1 cellular context compared by ENCODE assay signal in genomic region chr18:79439201-79440023, GRCh38.
A peak's percentile ranks its signal among the peaks of the same experiment; 100 is the strongest.
TF ChIP-seq lines count a peak whose summit lies in the region.

No MANE protein-coding gene starts in this region.

TF ChIP-seq in HEK293, 187 proteins besides CTCF, POLR2A, EP300 and RAD21 (continued from another document and continues in another):
- TF ChIP-seq PBX3 (CRISPR knock-in tag; IDR thresholded peaks at IDR 0.05), result no peak
- no peak for TF ChIP-seq KLF1 (tag by site-specific recombination; IDR thresholded peaks at IDR 0.05)
- TF ChIP-seq ZNF555 (tag by site-specific recombination; conservative IDR thresholded peaks at IDR 0.05), result no peak
- TF ChIP-seq HIC1 (tag by site-specific recombination; IDR thresholded peaks at IDR 0.05), result peak; percentile 48; the same call in 1 of the 2 replicates
- TF ChIP-seq ZNF266 (tag by site-specific recombination; IDR thresholded peaks at IDR 0.05; ENCODE audit: low read depth), result no peak
- no peak for TF ChIP-seq ZNF155 (tag by site-specific recombination; IDR thresholded peaks at IDR 0.05)
- no peak for TF ChIP-seq ZNF146 (tag by site-specific recombination; IDR thresholded peaks at IDR 0.05)
- no peak for TF ChIP-seq ZNF791 (tag by site-specific recombination; IDR thresholded peaks at IDR 0.05)
- no peak for TF ChIP-seq PRDM10 (tag by site-specific recombination; IDR thresholded peaks at IDR 0.05)
- peak; percentile 82 for TF ChIP-seq ZBTB44 (tag by site-specific recombination; IDR thresholded peaks at IDR 0.05)
- 0 out of 2 replicates have a peak, but pooled peaks have one; percentile 55 for TF ChIP-seq ZSCAN30 (tag by site-specific recombination; IDR thresholded peaks at IDR 0.05)
- no peak for TF ChIP-seq ZNF366 (tag by site-specific recombination; conservative IDR thresholded peaks at IDR 0.05)
- TF ChIP-seq ZNF585B (tag by site-specific recombination; IDR thresholded peaks at IDR 0.05), result no peak
- no peak for TF ChIP-seq SP2 (tag by site-specific recombination; IDR thresholded peaks at IDR 0.05)
- no peak for TF ChIP-seq ZBTB10 (tag by site-specific recombination; IDR thresholded peaks at IDR 0.05)
- TF ChIP-seq ZNF639 (tag by site-specific recombination; IDR thresholded peaks at IDR 0.05), result no peak
- no peak for TF ChIP-seq SP7 (tag by site-specific recombination; IDR thresholded peaks at IDR 0.05)
- no peak for TF ChIP-seq ZNF610 (tag by site-specific recombination; IDR thresholded peaks at IDR 0.05; ENCODE audit: borderline replicate concordance)
- TF ChIP-seq HOXD13 (CRISPR knock-in tag; IDR thresholded peaks at IDR 0.05; ENCODE audit: borderline replicate concordance), result no peak
- TF ChIP-seq ZSCAN18 (tag by site-specific recombination; IDR thresholded peaks at IDR 0.05), result no peak
- no peak for TF ChIP-seq ZNF157 (tag by site-specific recombination; IDR thresholded peaks at IDR 0.05)
- no peak for TF ChIP-seq YY2 (tag by site-specific recombination; IDR thresholded peaks at IDR 0.05)
- TF ChIP-seq ZNF114 (tag by site-specific recombination; IDR thresholded peaks at IDR 0.05), result no peak
- TF ChIP-seq ZNF2 (tag by site-specific recombination; IDR thresholded peaks at IDR 0.05), result no peak
- no peak for TF ChIP-seq ZNF19 (tag by site-specific recombination; IDR thresholded peaks at IDR 0.05; ENCODE audit: low read depth)
- TF ChIP-seq SCRT2 (tag by site-specific recombination; IDR thresholded peaks at IDR 0.05), result no peak
- no peak for TF ChIP-seq ZFP41 (tag by site-specific recombination; IDR thresholded peaks at IDR 0.05; ENCODE audit: borderline replicate concordance)
- no peak for TF ChIP-seq ZNF777 (tag by site-specific recombination; IDR thresholded peaks at IDR 0.05; ENCODE audit: borderline replicate concordance)
- no peak for TF ChIP-seq ZNF280D (tag by site-specific recombination; IDR thresholded peaks at IDR 0.05)
- TF ChIP-seq ZNF660 (tag by site-specific recombination; IDR thresholded peaks at IDR 0.05), result no peak
- TF ChIP-seq ZNF311 (tag by site-specific recombination; IDR thresholded peaks at IDR 0.05; ENCODE audit: borderline replicate concordance), result no peak
- TF ChIP-seq ZBTB17 (tag by site-specific recombination; IDR thresholded peaks at IDR 0.05), result no peak
- no peak for TF ChIP-seq ZNF202 (tag by site-specific recombination; IDR thresholded peaks at IDR 0.05; ENCODE audit: borderline replicate concordance)
- no peak for TF ChIP-seq MYNN (tag by site-specific recombination; IDR thresholded peaks at IDR 0.05; ENCODE audit: borderline replicate concordance)
- TF ChIP-seq ZNF473 (tag by site-specific recombination; IDR thresholded peaks at IDR 0.05), result no peak
- no peak for TF ChIP-seq ZNF423 (tag by site-specific recombination; IDR thresholded peaks at IDR 0.05)
- TF ChIP-seq ZSCAN16 (tag by site-specific recombination; IDR thresholded peaks at IDR 0.05), result no peak
- TF ChIP-seq ZNF426 (tag by site-specific recombination; IDR thresholded peaks at IDR 0.05), result no peak
- no peak for TF ChIP-seq ZNF670 (tag by site-specific recombination; IDR thresholded peaks at IDR 0.05; ENCODE audit: low read depth)
- TF ChIP-seq ZNF404 (tag by site-specific recombination; IDR thresholded peaks at IDR 0.05), result no peak
- no peak for TF ChIP-seq ZNF394 (tag by site-specific recombination; IDR thresholded peaks at IDR 0.05; ENCODE audit: borderline replicate concordance)
- TF ChIP-seq ZNF37A (tag by site-specific recombination; IDR thresholded peaks at IDR 0.05), result no peak
- no peak for TF ChIP-seq ZNF549 (tag by site-specific recombination; IDR thresholded peaks at IDR 0.05)
- no peak for TF ChIP-seq ZNF843 (tag by site-specific recombination; IDR thresholded peaks at IDR 0.05)
- no peak for TF ChIP-seq ZBTB7A (tag by site-specific recombination; IDR thresholded peaks at IDR 0.05; ENCODE audit: low read depth)
- TF ChIP-seq ZNF624 (tag by site-specific recombination; IDR thresholded peaks at IDR 0.05), result no peak
- no peak for TF ChIP-seq ZNF169 (tag by site-specific recombination; IDR thresholded peaks at IDR 0.05)
- no peak for TF ChIP-seq ZNF561 (tag by site-specific recombination; IDR thresholded peaks at IDR 0.05; ENCODE audit: borderline replicate concordance)
- no peak for TF ChIP-seq ZNF140 (tag by site-specific recombination; IDR thresholded peaks at IDR 0.05)
- no peak for TF ChIP-seq ZSCAN4 (tag by site-specific recombination; IDR thresholded peaks at IDR 0.05)
- TF ChIP-seq ZNF548 (tag by site-specific recombination; IDR thresholded peaks at IDR 0.05), result no peak
